In the genomic region with DNA sequence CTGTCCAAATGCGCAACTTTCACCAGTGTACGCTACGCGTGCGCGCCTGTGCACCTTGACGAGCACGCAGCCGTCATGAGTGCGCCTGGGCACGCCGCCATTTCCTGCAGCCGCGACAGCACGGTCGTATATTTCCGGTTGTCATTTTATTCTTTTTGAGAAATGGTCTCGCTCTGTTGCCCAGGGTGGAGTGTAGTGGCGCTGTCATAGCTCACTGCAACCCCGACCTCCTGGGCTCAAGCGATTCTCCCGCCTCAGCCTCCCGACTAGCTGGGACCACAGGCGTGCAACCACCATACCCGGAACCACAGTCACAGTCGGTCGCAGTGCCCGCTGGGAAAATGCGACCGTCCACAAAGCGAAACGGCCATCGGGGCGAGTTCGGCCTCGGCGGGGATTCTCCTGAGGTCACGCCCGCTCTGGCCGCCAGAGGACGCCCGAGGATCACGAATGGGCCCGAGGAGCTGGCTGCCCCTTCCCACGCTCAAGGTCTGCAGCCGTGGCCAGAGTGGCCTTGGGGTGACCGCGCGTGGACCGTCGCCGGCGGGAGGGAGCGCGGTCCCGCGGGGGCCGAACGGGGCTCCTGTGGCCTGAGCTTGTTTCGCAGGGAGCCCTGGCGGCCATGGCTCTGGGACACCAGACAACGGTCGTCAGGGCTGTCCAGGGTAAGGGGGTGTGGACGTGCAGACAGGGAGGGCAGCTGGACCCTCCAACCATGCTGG, we compare ENCODE assay signal across 8 cellular contexts. TPM values are rescaled to one million over a fixed set of nuclear protein-coding genes. Genes with fewer than 3 reads are reported as not detected.
A peak's percentile ranks its signal among the peaks of the same experiment; 100 is the strongest.
DNase-seq lines count a peak whose midpoint lies in the region; ATAC-seq and TF ChIP-seq lines count a peak whose summit lies in the region.

No MANE protein-coding gene starts in this region.

- H3K9me3 ChIP-seq in right lobe of liver: no peaks in the 10 kb centered on the region

- DNase-seq in GM12865 (ENCODE audit: low read depth) (peak; percentile 76), NCI-H2029 (lab: John Stamatoyannopoulos, UW) (peak; percentile 68), choroid plexus epithelial cell (ENCODE audit: low read depth) (peak; percentile 36), right lobe of liver (peak; percentile 73 to 79 (median 78))
- peak; percentile 38 for DNase-seq in activated CD4-positive, alpha-beta T cell treated with anti-CD3 and anti-CD28 coated beads for 1 hour
- peak; percentile 63 for DNase-seq in stimulated activated CD4-positive, alpha-beta T cell treated with anti-CD3 and anti-CD28 coated beads, Interleukin-4, amount 100 ng/mL, for 1 hour

- H3K36me3 ChIP-seq in right lobe of liver: no peaks in the 10 kb centered on the region

- peak overlapping the region; percentile 43 for H3K4me3 ChIP-seq in GM12865 (ENCODE audit: low read depth, low read length)
- peak overlapping the region; percentile 48 for H3K4me3 ChIP-seq in choroid plexus epithelial cell (ENCODE audit: low read depth, low read length)
- H3K4me3 ChIP-seq in right lobe of liver: peak overlapping the region; percentile 28 to 46 (median 28)

- ATAC-seq in HG02642 (IDR thresholded peaks at IDR 0.05; ENCODE audit: poor library complexity, unreplicated experiment) (peak; percentile 79), right lobe of liver (peak; percentile 84 to 98 (median 97)), GM18519 (IDR thresholded peaks at IDR 0.05; ENCODE audit: low FRiP score, unreplicated experiment) (no peak)

- H3K27me3 ChIP-seq in right lobe of liver: no peaks in the 10 kb centered on the region

- intact Hi-C loops in right lobe of liver (cut with DNase I): no loop called here

- peak; percentile 82 for TF ChIP-seq CTCF in GM12865 (IDR thresholded peaks at IDR 0.05; ENCODE audit: insufficient read depth, low read depth, low read length, missing control alignments)
- TF ChIP-seq CTCF in choroid plexus epithelial cell (conservative IDR thresholded peaks at IDR 0.05; ENCODE audit: low read depth, low read length): peak; percentile 75
- TF ChIP-seq CTCF in right lobe of liver (IDR thresholded peaks at IDR 0.05): peak; percentile 76 to 96 (median 77)

- 37% methylated on average over 14 of the region's 64 CpGs for WGBS in right lobe of liver (ENCODE audit: insufficient coverage, low coverage, low lambda C conversion rate, missing lambda C conversion rate)

- no peak overlapping the region for H3K27ac ChIP-seq in right lobe of liver

- no peak for TF ChIP-seq POLR2A in right lobe of liver (IDR thresholded peaks at IDR 0.05)

- no peaks in the 10 kb centered on the region for H3K4me1 ChIP-seq in right lobe of liver

RNA-seq across cellular contexts. Expression of gene PNMA3, which starts 23.7 kb away (rescaled TPM):
- under 1 TPM in 4 of 6 experiments, not detected in 2; 0.09 to 0.74 (median 0.42) TPM for total RNA-seq in right lobe of liver

RNA-seq across cellular contexts. Expression of gene PNMA5, which starts 38.6 kb away (rescaled TPM):
- not detected for total RNA-seq in right lobe of liver

RNA-seq across cellular contexts. Expression of gene PNMA6A, which starts 39.7 kb away (rescaled TPM):
- total RNA-seq in right lobe of liver: 10 to 100 TPM in 2 of 6 experiments, 1 to 10 TPM in 4; 2.4 to 22.5 (median 7.1) TPM
